11 cellular contexts compared by ENCODE assay signal in the genomic region with DNA sequence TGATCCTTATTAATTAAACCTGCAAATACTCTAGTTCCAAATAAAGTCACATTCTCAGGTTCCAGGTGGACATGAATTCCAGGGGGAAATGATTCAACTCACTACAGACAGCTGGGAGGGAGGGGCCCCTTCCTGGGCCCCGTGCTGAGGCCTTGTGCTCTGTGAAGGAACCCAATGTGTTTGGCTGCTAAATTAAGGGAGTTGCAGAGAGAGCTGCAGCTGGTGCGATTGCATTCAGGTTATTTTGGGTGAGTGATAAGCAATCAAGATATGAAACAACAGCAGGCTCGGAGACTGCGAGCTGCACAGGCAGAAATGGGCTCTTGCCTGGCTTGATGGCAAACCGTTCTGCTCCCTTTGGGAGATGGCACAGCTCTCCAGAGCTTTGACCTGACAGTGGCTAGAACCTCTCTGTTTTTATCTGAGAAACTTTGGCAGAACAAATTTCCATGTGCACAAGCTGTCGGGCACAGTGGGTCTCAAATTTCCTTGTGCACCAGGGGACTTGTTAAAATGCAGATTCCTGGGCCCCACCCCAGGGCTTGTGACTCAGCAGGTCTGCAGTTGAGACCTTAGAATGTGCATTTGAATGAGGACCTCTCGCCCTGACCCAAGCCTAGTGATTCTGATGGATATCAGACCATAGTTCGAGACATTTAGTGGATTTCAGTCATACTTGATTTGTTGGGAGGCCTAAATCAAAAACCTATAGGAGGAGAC. TPM values are rescaled to one million over a fixed set of nuclear protein-coding genes. Genes with fewer than 3 reads are reported as not detected.
DNase-seq lines count a peak whose midpoint lies in the region; ATAC-seq and TF ChIP-seq lines count a peak whose summit lies in the region.
"Had no signal": no experiment of that assay in that cellular context is flagged by ENCODE, and none has a peak within 500 bp of the region (broad histone marks: within the 10 kb centered on the region; RNA-seq: fewer than 3 reads in every experiment).

No MANE protein-coding gene starts in this region.

- H3T11ph ChIP-seq in H9 (ENCODE audit: low read length): no peak overlapping the region

- H3K27me3 ChIP-seq in CD4-positive, alpha-beta T cell (ENCODE audit: control insufficient read depth, insufficient read depth, low read length): no peaks in the 10 kb centered on the region
- H3K27me3 ChIP-seq in H9 (ENCODE audit: insufficient read depth, low read length): no peaks in the 10 kb centered on the region
- H3K27me3 ChIP-seq in naive thymus-derived CD4-positive, alpha-beta T cell (ENCODE audit: control insufficient read depth in 2 of 2, insufficient read depth in 2 of 2, low read length in 2 of 2): no peaks in the 10 kb centered on the region

- no peak overlapping the region for H3K4me3 Mint-ChIP-seq in CD4-positive, alpha-beta T cell
- H3K4me3 Mint-ChIP-seq in H9: no peak overlapping the region
- H3K4me3 Mint-ChIP-seq in activated CD4-positive, alpha-beta memory T cell treated with anti-CD3 and anti-CD28 coated beads, Interleukin-2, amount 10 ng/mL, durations not matched to agents 7 days and 5 days: no peak overlapping the region
- no peak overlapping the region for H3K4me3 Mint-ChIP-seq in naive thymus-derived CD4-positive, alpha-beta T cell

- peaks cover 0 to 58% (median 5%) of the 10 kb centered on the region in 3 experiments for H3K36me3 ChIP-seq in naive thymus-derived CD4-positive, alpha-beta T cell (ENCODE audit: control insufficient read depth in 2 of 3, insufficient read depth in 3 of 3, low read length in 3 of 3)

- no peak for DNase-seq in CD4-positive, alpha-beta T cell
- no peak for DNase-seq in H9
- DNase-seq in activated CD4-positive, alpha-beta memory T cell treated with anti-CD3 and anti-CD28 coated beads, Interleukin-2, amount 10 ng/mL, durations not matched to agents 7 days and 5 days: no peak
- DNase-seq in naive thymus-derived CD4-positive, alpha-beta T cell: no peak
- DNase-seq in COR-L47 (lab: John Stamatoyannopoulos, UW): no peak
- no peak for DNase-seq in hypothalamus (lab: John Stamatoyannopoulos, UW)
- DNase-seq: substantia nigra had no signal

- POLR2A ChIA-PET in CD4-positive, alpha-beta T cell (lab: Charles Lee): interaction anchor here (3.4 kb wide), 1 partner anchor 9 kb away, joined by 16 read pairs; no protein-coding TSS in a partner anchor
- POLR2A ChIA-PET in activated CD4-positive, alpha-beta memory T cell treated with anti-CD3 and anti-CD28 coated beads, Interleukin-2, amount 10 ng/mL, durations not matched to agents 7 days and 5 days (lab: Charles Lee): interaction anchor here (0.6 to 7.6 kb wide), 3 partner anchors 10 to 112 kb away, joined by 3 to 42 read pairs (median 12); partner anchors contain the start of genes MAPK13 and MAPK14
- POLR2A ChIA-PET in naive thymus-derived CD4-positive, alpha-beta T cell (lab: Charles Lee): interaction anchor here (0.7 to 1.2 kb wide), 3 partner anchors 9 to 30 kb away, joined by 3 to 4 read pairs (median 3); no protein-coding TSS in a partner anchor

- H3K9me3 ChIP-seq in CD4-positive, alpha-beta T cell (ENCODE audit: control insufficient read depth, low read length): no peaks in the 10 kb centered on the region
- no peaks in the 10 kb centered on the region for H3K9me3 ChIP-seq in H9 (ENCODE audit: control insufficient read depth, low read depth, low read length)
- no peaks in the 10 kb centered on the region for H3K9me3 ChIP-seq in naive thymus-derived CD4-positive, alpha-beta T cell (ENCODE audit: control insufficient read depth in 2 of 3, low read length in 3 of 3)
- H3K9me3 ChIP-seq: Caco-2 had no signal

- H4K91ac ChIP-seq in H9 (ENCODE audit: insufficient read length, low read depth, low read length): no peak overlapping the region

- no peak overlapping the region for H3K4ac ChIP-seq in H9 (ENCODE audit: low read depth, low read length)

- intact Hi-C loops in CD4-positive, alpha-beta T cell (cut with DNase I, micrococcal nuclease): no loop called here
- intact Hi-C loops in naive thymus-derived CD4-positive, alpha-beta T cell (cut with micrococcal nuclease): no loop called here

- no peaks in the 10 kb centered on the region for H4K20me1 ChIP-seq in H9 (ENCODE audit: control insufficient read depth, insufficient read depth, insufficient read length)

- H3K9me3 Mint-ChIP-seq in CD4-positive, alpha-beta T cell: no peaks in the 10 kb centered on the region
- no peaks in the 10 kb centered on the region for H3K9me3 Mint-ChIP-seq in H9
- no peaks in the 10 kb centered on the region for H3K9me3 Mint-ChIP-seq in activated CD4-positive, alpha-beta memory T cell treated with anti-CD3 and anti-CD28 coated beads, Interleukin-2, amount 10 ng/mL, durations not matched to agents 7 days and 5 days
- H3K9me3 Mint-ChIP-seq in naive thymus-derived CD4-positive, alpha-beta T cell: no peaks in the 10 kb centered on the region

- ATAC-seq in CD4-positive, alpha-beta T cell (ENCODE audit: poor library complexity): peak; percentile 17
- ATAC-seq in naive thymus-derived CD4-positive, alpha-beta T cell: no peak
- ATAC-seq in HG02610 (IDR thresholded peaks at IDR 0.05; ENCODE audit: unreplicated experiment) (no peak), GM19395 (IDR thresholded peaks at IDR 0.05; ENCODE audit: unreplicated experiment) (no peak)
- ATAC-seq: Right ventricle myocardium inferior had no signal

- H3K4me1 Mint-ChIP-seq in CD4-positive, alpha-beta T cell (ENCODE audit: low read depth): peaks cover 29% of the 10 kb centered on the region
- peaks cover 20 to 26% of the 10 kb centered on the region in 2 experiments for H3K4me1 Mint-ChIP-seq in H9
- peaks cover 32% of the 10 kb centered on the region for H3K4me1 Mint-ChIP-seq in activated CD4-positive, alpha-beta memory T cell treated with anti-CD3 and anti-CD28 coated beads, Interleukin-2, amount 10 ng/mL, durations not matched to agents 7 days and 5 days
- peaks cover 6 to 20% (median 18%) of the 10 kb centered on the region in 7 donors for H3K4me1 Mint-ChIP-seq in naive thymus-derived CD4-positive, alpha-beta T cell

- no peaks in the 10 kb centered on the region for H3K79me2 ChIP-seq in H9 (ENCODE audit: insufficient read depth, low read length)

- H2BK12ac ChIP-seq in H9 (ENCODE audit: insufficient read length, low read depth, low read length): no peak overlapping the region

- peaks cover 66% of the 10 kb centered on the region for H3K36me3 Mint-ChIP-seq in CD4-positive, alpha-beta T cell (ENCODE audit: low read depth)
- H3K36me3 Mint-ChIP-seq in H9 (ENCODE audit: insufficient read depth in 1 of 3, low read depth in 3 of 3): peaks cover 0 to 20% (median 3%) of the 10 kb centered on the region in 3 experiments; a peak in 4 of 7 replicates
- peaks cover 51% of the 10 kb centered on the region for H3K36me3 Mint-ChIP-seq in activated CD4-positive, alpha-beta memory T cell treated with anti-CD3 and anti-CD28 coated beads, Interleukin-2, amount 10 ng/mL, durations not matched to agents 7 days and 5 days (ENCODE audit: low read depth)
- peaks cover 5 to 44% (median 9%) of the 10 kb centered on the region in 5 donors for H3K36me3 Mint-ChIP-seq in naive thymus-derived CD4-positive, alpha-beta T cell

- no peak overlapping the region for H2BK5ac ChIP-seq in H9 (ENCODE audit: insufficient read length, low read length)

- no peak overlapping the region for H4K5ac ChIP-seq in H9 (ENCODE audit: insufficient read length, low read depth, low read length)

- no peak overlapping the region for H3K18ac ChIP-seq in H9 (ENCODE audit: insufficient read length, low read depth, low read length)

- no peaks in the 10 kb centered on the region for H3K27me3 Mint-ChIP-seq in CD4-positive, alpha-beta T cell
- H3K27me3 Mint-ChIP-seq in H9 (ENCODE audit: low read depth): no peaks in the 10 kb centered on the region
- H3K27me3 Mint-ChIP-seq in activated CD4-positive, alpha-beta memory T cell treated with anti-CD3 and anti-CD28 coated beads, Interleukin-2, amount 10 ng/mL, durations not matched to agents 7 days and 5 days: no peaks in the 10 kb centered on the region
- no peaks in the 10 kb centered on the region for H3K27me3 Mint-ChIP-seq in naive thymus-derived CD4-positive, alpha-beta T cell

- no peak overlapping the region for H4K8ac ChIP-seq in H9 (replicated peaks; ENCODE audit: insufficient read length, low read depth, low read length)

- no peak overlapping the region for H3K56ac ChIP-seq in H9 (ENCODE audit: insufficient read length, low read depth, low read length)

- no peak overlapping the region for H3K4me2 ChIP-seq in H9 (ENCODE audit: insufficient read depth, insufficient read length, low read length)

- no CpG with 5 or more reads among the region's 8 CpGs for WGBS in H9 (ENCODE audit: extremely low coverage, insufficient read length, low lambda C conversion rate)

- TF ChIP-seq CTCF in CD4-positive, alpha-beta T cell (IDR thresholded peaks at IDR 0.05): no peak
- no peak for TF ChIP-seq CTCF in H9 (conservative IDR thresholded peaks at IDR 0.05)

- H2AFZ ChIP-seq in H9 (ENCODE audit: low read length): no peak overlapping the region

- H3K27ac Mint-ChIP-seq in CD4-positive, alpha-beta T cell: peak overlapping the region; percentile 4
- peak overlapping the region in 2 of 3 experiments; percentile 38 to 94; a peak in 1 of 7 replicates for H3K27ac Mint-ChIP-seq in H9
- H3K27ac Mint-ChIP-seq in activated CD4-positive, alpha-beta memory T cell treated with anti-CD3 and anti-CD28 coated beads, Interleukin-2, amount 10 ng/mL, durations not matched to agents 7 days and 5 days: peak overlapping the region; percentile 49
- H3K27ac Mint-ChIP-seq in naive thymus-derived CD4-positive, alpha-beta T cell: peak overlapping the region in 7 of 9 donors; percentile 41 to 77 (median 65)

- no peak overlapping the region for H2BK15ac ChIP-seq in H9 (ENCODE audit: low read depth, low read length)

- no peak overlapping the region for H3K27ac ChIP-seq in CD4-positive, alpha-beta T cell (ENCODE audit: low read depth, low read length)
- no peak overlapping the region for H3K27ac ChIP-seq in H9 (ENCODE audit: insufficient read length, low read depth, low read length)
- H3K27ac ChIP-seq in naive thymus-derived CD4-positive, alpha-beta T cell (ENCODE audit: low read depth, low read length): no peak overlapping the region

- H3K14ac ChIP-seq in H9 (ENCODE audit: insufficient read depth, low read length): no peak overlapping the region

- no peak overlapping the region for H2AK5ac ChIP-seq in H9 (ENCODE audit: insufficient read length, low read length)

- CTCF ChIA-PET in CD4-positive, alpha-beta T cell (lab: Charles Lee): no interaction called here
- CTCF ChIA-PET in activated CD4-positive, alpha-beta memory T cell treated with anti-CD3 and anti-CD28 coated beads, Interleukin-2, amount 10 ng/mL, durations not matched to agents 7 days and 5 days (lab: Charles Lee): interaction anchor here (0.8 to 2.2 kb wide), 7 partner anchors 8 to 55 kb away, joined by 3 to 9 read pairs (median 4); no protein-coding TSS in a partner anchor
- CTCF ChIA-PET in naive thymus-derived CD4-positive, alpha-beta T cell (lab: Charles Lee): interaction anchor here (1.3 to 1.4 kb wide), 2 partner anchors 9 to 13 kb away, joined by 3 to 4 read pairs; no protein-coding TSS in a partner anchor

- H2BK20ac ChIP-seq in H9 (ENCODE audit: low read depth, low read length, poor library complexity, severe bottlenecking): no peak overlapping the region

- no peak overlapping the region for H3K9ac ChIP-seq in H9 (ENCODE audit: extremely low read depth, insufficient read length, low read length)

- H3K4me3 ChIP-seq in naive thymus-derived CD4-positive, alpha-beta T cell (ENCODE audit: low read length): no peak overlapping the region

- H3K23me2 ChIP-seq in H9 (ENCODE audit: insufficient read length, low read depth, low read length, poor library complexity, severe bottlenecking): no peaks in the 10 kb centered on the region

- H3K4me1 ChIP-seq in H9 (ENCODE audit: insufficient read depth, low read length): no peaks in the 10 kb centered on the region
- H3K4me1 ChIP-seq in naive thymus-derived CD4-positive, alpha-beta T cell (ENCODE audit: control insufficient read depth in 2 of 2, insufficient read depth in 2 of 2, low read length in 2 of 2): no peaks in the 10 kb centered on the region
- H3K4me1 ChIP-seq: Caco-2 had no signal

- H3K79me1 ChIP-seq in H9 (ENCODE audit: insufficient read depth, low read depth, low read length, poor library complexity, severe bottlenecking): no peaks in the 10 kb centered on the region

- no peak overlapping the region for H2BK120ac ChIP-seq in H9 (ENCODE audit: low read depth, low read length, poor library complexity, severe bottlenecking)

- no peak overlapping the region for H3K23ac ChIP-seq in H9 (ENCODE audit: insufficient read length, low read depth, low read length)

RNA-seq across cellular contexts. Expression of gene MAPK13, which starts 9.8 kb away (rescaled TPM):
- 10 to 100 TPM; 58.5 to 63.5 TPM for total RNA-seq in CD4-positive, alpha-beta T cell
- total RNA-seq in H9 (2021): 18.9 and 19.2 TPM in 2 replicates
- 10 to 100 TPM; 53.7 to 56.2 TPM for total RNA-seq in activated CD4-positive, alpha-beta memory T cell treated with anti-CD3 and anti-CD28 coated beads, Interleukin-2, amount 10 ng/mL, durations not matched to agents 7 days and 5 days
- total RNA-seq in naive thymus-derived CD4-positive, alpha-beta T cell: 10 to 100 TPM; 27.0 to 53.1 (median 33.7) TPM
- polyA plus RNA-seq in naive thymus-derived CD4-positive, alpha-beta T cell: 10 to 100 TPM; 34.2 to 51.4 TPM

RNA-seq across cellular contexts. Expression of gene BRPF3, which starts 56.4 kb away (rescaled TPM):
- total RNA-seq in CD4-positive, alpha-beta T cell: 10 to 100 TPM; 39.0 to 41.6 TPM
- total RNA-seq in H9 (2021): 43.4 and 45.9 TPM in 2 replicates
- 10 to 100 TPM; 21.6 to 21.8 TPM for total RNA-seq in activated CD4-positive, alpha-beta memory T cell treated with anti-CD3 and anti-CD28 coated beads, Interleukin-2, amount 10 ng/mL, durations not matched to agents 7 days and 5 days
- 10 to 100 TPM; 27.5 to 40.0 (median 35.2) TPM for total RNA-seq in naive thymus-derived CD4-positive, alpha-beta T cell
- 1 to 10 TPM; 5.1 to 9.0 TPM for polyA plus RNA-seq in naive thymus-derived CD4-positive, alpha-beta T cell

Comparison
In these comparisons a context has a peak if more than half of its experiments do, and no peak if none do; other contexts are left out.
1. H3K27ac Mint-ChIP-seq: peak in every context shown above with its lines; median percentile 66 in H9; 65 in naive thymus-derived CD4-positive, alpha-beta T cell; 49 in activated CD4-positive, alpha-beta memory T cell treated with anti-CD3 and anti-CD28 coated beads, Interleukin-2, amount 10 ng/mL, durations not matched to agents 7 days and 5 days; 4 in CD4-positive, alpha-beta T cell.